In genomic region chr11:32433249-32434115, GRCh38 we compare ENCODE assay signal across 11 cellular contexts. TPM values are rescaled to one million over a fixed set of nuclear protein-coding genes. Genes with fewer than 3 reads are reported as not detected.
DNase-seq lines count a peak whose midpoint lies in the region; ATAC-seq and TF ChIP-seq lines count a peak whose summit lies in the region.
"Had no signal": no experiment of that assay in that cellular context is flagged by ENCODE, and none has a peak within 500 bp of the region (broad histone marks: within the 10 kb centered on the region; RNA-seq: fewer than 3 reads in every experiment).

No MANE protein-coding gene starts in this region.

- POLR2A ChIA-PET in IMR-90 (lab: Charles Lee; ENCODE audit: unreplicated experiment) = no interaction called here

- no peak overlapping the region for H4K5ac ChIP-seq in IMR-90 (ENCODE audit: low read depth, low read length)

- 3% methylated on average over 17 of the region's 54 CpGs; no CpG with 5 or more reads in 1 of the 2 experiments for WGBS in IMR-90 (ENCODE audit: extremely low coverage in 2 of 2, insufficient read length in 1 of 2), 2 experiments
- 6 to 11% (median 6%) methylated on average over 54 of the region's 54 CpGs for WGBS in psoas muscle, 3 donors

- no peak overlapping the region for H4K91ac ChIP-seq in IMR-90 (ENCODE audit: insufficient read depth, low read depth, low read length)

- H3K36me3 Mint-ChIP-seq in CD14-positive monocyte (peaks cover 3 to 7% of the 10 kb centered on the region in 2 donors), glutamatergic neuron (ENCODE audit: unreplicated experiment) (no peaks in the 10 kb centered on the region)

- dilution Hi-C loops in IMR-90 (cut with HindIII; ENCODE audit: low sequenced_read_pairs, unreplicated experiment) = no loop called here

- H2BK120ac ChIP-seq in IMR-90 (ENCODE audit: low read depth, low read length) = no peak overlapping the region

- H3K4me3 ChIP-seq in IMR-90 (ENCODE audit: insufficient read depth, low read depth, low read length) = peak overlapping the region; percentile 13; the same call in 1 of the 2 replicates
- H3K4me3 ChIP-seq in psoas muscle = peak overlapping the region; percentile 51
- H3K4me3 ChIP-seq: SJSA1 had no signal

- no peak overlapping the region for H4K8ac ChIP-seq in IMR-90 (ENCODE audit: low read depth in 2 of 2, low read length in 2 of 2)

- no peak overlapping the region for H3K9ac ChIP-seq in IMR-90 (ENCODE audit: low read depth, low read length)

- H2BK5ac ChIP-seq in IMR-90 (ENCODE audit: low read depth, low read length, poor library complexity, severe bottlenecking) = no peak overlapping the region

- H3K4me2 ChIP-seq in IMR-90 (ENCODE audit: low read depth, low read length) = peak overlapping the region; percentile 59; the same call in 1 of the 2 replicates

- H3K23ac ChIP-seq in IMR-90 (ENCODE audit: low read depth, low read length) = no peak overlapping the region

- TF ChIP-seq POLR2A in IMR-90 (IDR thresholded peaks at IDR 0.05; ENCODE audit: low read depth, low read length) (no peak), erythroblast (IDR thresholded peaks at IDR 0.05; ENCODE audit: low read length) (no peak)

- H3K36me3 ChIP-seq in IMR-90 (ENCODE audit: control insufficient read depth, insufficient read depth, low read length) = no peaks in the 10 kb centered on the region
- H3K36me3 ChIP-seq in psoas muscle (ENCODE audit: insufficient read depth in 1 of 2, low read depth in 1 of 2) = no peaks in the 10 kb centered on the region
- H3K36me3 ChIP-seq: SJSA1 had no signal

- H3K27ac ChIP-seq in IMR-90 (ENCODE audit: insufficient read depth, low read length) (no peak overlapping the region), psoas muscle (no peak overlapping the region)
- H3K27ac ChIP-seq: SJSA1 had no signal

- H2BK20ac ChIP-seq in IMR-90 (ENCODE audit: low read depth, low read length) = no peak overlapping the region

- peaks cover 90 to 99% (median 95%) of the 10 kb centered on the region in 3 donors for H3K27me3 Mint-ChIP-seq in CD14-positive monocyte (ENCODE audit: low read depth in 3 of 3)
- H3K27me3 Mint-ChIP-seq in glutamatergic neuron (ENCODE audit: unreplicated experiment) = peaks cover 47% of the 10 kb centered on the region

- H3K9me3 ChIP-seq in IMR-90 (ENCODE audit: control insufficient read depth, insufficient read depth, low read length) = peaks cover 11% of the 10 kb centered on the region
- no peaks in the 10 kb centered on the region for H3K9me3 ChIP-seq in psoas muscle
- H3K9me3 ChIP-seq: SJSA1 had no signal

- no peak overlapping the region for H2BK15ac ChIP-seq in IMR-90 (ENCODE audit: low read depth, low read length)

- no peaks in the 10 kb centered on the region; the same call in 1 of the 2 replicates for H3K9me1 ChIP-seq in IMR-90 (ENCODE audit: insufficient read depth, low read length)

- H3K9me3 Mint-ChIP-seq in CD14-positive monocyte = peaks cover 0 to 30% (median 20%) of the 10 kb centered on the region in 7 donors
- H3K9me3 Mint-ChIP-seq in glutamatergic neuron (ENCODE audit: unreplicated experiment) = peaks cover 20% of the 10 kb centered on the region

- in situ Hi-C loops in IMR-90 (cut with MboI; ENCODE audit: low sequenced_read_pairs) = no loop called here

- H3K27me3 ChIP-seq in IMR-90 (ENCODE audit: control insufficient read depth, insufficient read depth, low read length) (peaks cover 95% of the 10 kb centered on the region), psoas muscle (ENCODE audit: insufficient read depth in 3 of 3, low read length in 2 of 3) (peaks cover 4 to 97% (median 55%) of the 10 kb centered on the region in 3 donors)

- H3K4ac ChIP-seq in IMR-90 (ENCODE audit: low read depth, low read length) = no peak overlapping the region

- H4K20me1 ChIP-seq in IMR-90 (ENCODE audit: insufficient read depth, low read length) = no peaks in the 10 kb centered on the region; the same call in 1 of the 2 replicates

- BruUV-seq in IMR-90 (replicated peaks; lab: Mats Ljungman, UMichigan) = no TSS peak

- no peak overlapping the region for H3K18ac ChIP-seq in IMR-90 (ENCODE audit: low read depth, low read length)

- no peak overlapping the region for H3K56ac ChIP-seq in IMR-90 (ENCODE audit: extremely low read depth, insufficient read depth, low read length)

- no peaks in the 10 kb centered on the region for H3K79me1 ChIP-seq in IMR-90 (ENCODE audit: low read depth in 1 of 2, low read length in 2 of 2)

- H2AFZ ChIP-seq in IMR-90 (replicated peaks; ENCODE audit: low read length, poor library complexity) = peak overlapping the region; percentile 18

- no peak overlapping the region for H2AK5ac ChIP-seq in IMR-90 (ENCODE audit: low read depth, low read length)

- CTCF ChIA-PET in IMR-90 (lab: Yijun Ruan, JAX) = no interaction called here

- no peak for TF ChIP-seq RAD21 in IMR-90 (IDR thresholded peaks at IDR 0.05; ENCODE audit: low read length)

- no peaks in the 10 kb centered on the region for H3K4me1 ChIP-seq in IMR-90 (ENCODE audit: control insufficient read depth, insufficient read depth, low read length)
- no peaks in the 10 kb centered on the region for H3K4me1 ChIP-seq in psoas muscle
- H3K4me1 ChIP-seq: SJSA1 had no signal

- H3K4me1 Mint-ChIP-seq in CD14-positive monocyte = peaks cover 51% of the 10 kb centered on the region
- H3K4me1 Mint-ChIP-seq in glutamatergic neuron (ENCODE audit: low read depth, unreplicated experiment) = peaks cover 7% of the 10 kb centered on the region

- no peak overlapping the region for H2AK9ac ChIP-seq in IMR-90 (replicated peaks; ENCODE audit: low read depth, low read length, poor library complexity)

- ATAC-seq in IMR-90 (ENCODE audit: low read depth) (no peak), psoas muscle (no peak)

- H3K27ac Mint-ChIP-seq in CD14-positive monocyte = no peak overlapping the region
- no peak overlapping the region for H3K27ac Mint-ChIP-seq in glutamatergic neuron (ENCODE audit: unreplicated experiment)

- intact Hi-C loops in CD14-positive monocyte (cut with micrococcal nuclease) (no loop called here), IMR-90 (cut with micrococcal nuclease) (no loop called here), psoas muscle (cut with DNase I) (no loop called here)

- DNase-seq in CD14-positive monocyte (ENCODE audit: low spot score) (no peak), IMR-90 (no peak), erythroblast (lab: John Stamatoyannopoulos, UW) (peak; percentile 18 to 27), psoas muscle (no peak), SIG-M5 treated with dmso at 0.1 percent for 504 hours (lab: John Stamatoyannopoulos, UW; ENCODE audit: unreplicated experiment) (no peak), glutamatergic neuron (no peak)
- no peak for DNase-seq in stimulated activated CD4-positive, alpha-beta T cell treated with anti-CD3 and anti-CD28 coated beads, Interleukin-4, amount 100 ng/mL, for 1 hour
- no peak for DNase-seq in activated T-cell treated with anti-CD3 and anti-CD28 coated beads, Interleukin-2, amount 50 U/mL, for 48 hours
- DNase-seq: caudate nucleus, DND-41 had no signal

- H3K4me3 Mint-ChIP-seq in CD14-positive monocyte (peak overlapping the region; percentile 2 to 73), glutamatergic neuron (ENCODE audit: unreplicated experiment) (no peak overlapping the region)

- TF ChIP-seq CTCF in CD14-positive monocyte (IDR thresholded peaks at IDR 0.05) = no peak
- no peak for TF ChIP-seq CTCF in IMR-90 (conservative IDR thresholded peaks at IDR 0.05; ENCODE audit: low read depth, low read length)
- no peak for TF ChIP-seq CTCF in psoas muscle (IDR thresholded peaks at IDR 0.05)
- TF ChIP-seq CTCF in glutamatergic neuron (IDR thresholded peaks at IDR 0.05; ENCODE audit: partially characterized antibody, unreplicated experiment) = no peak

- H3K14ac ChIP-seq in IMR-90 (replicated peaks; ENCODE audit: low read depth, low read length) = no peak overlapping the region

TF ChIP-seq in IMR-90, 13 proteins besides CTCF, POLR2A, EP300 and RAD21:
- TF ChIP-seq CHD1 (IDR thresholded peaks at IDR 0.05; ENCODE audit: low read depth, low read length) (no peak), FOS (IDR thresholded peaks at IDR 0.05; ENCODE audit: low read depth, low read length) (no peak), SMC3 (IDR thresholded peaks at IDR 0.05; ENCODE audit: low read depth, low read length) (no peak)
- TF ChIP-seq, protein P1, sequence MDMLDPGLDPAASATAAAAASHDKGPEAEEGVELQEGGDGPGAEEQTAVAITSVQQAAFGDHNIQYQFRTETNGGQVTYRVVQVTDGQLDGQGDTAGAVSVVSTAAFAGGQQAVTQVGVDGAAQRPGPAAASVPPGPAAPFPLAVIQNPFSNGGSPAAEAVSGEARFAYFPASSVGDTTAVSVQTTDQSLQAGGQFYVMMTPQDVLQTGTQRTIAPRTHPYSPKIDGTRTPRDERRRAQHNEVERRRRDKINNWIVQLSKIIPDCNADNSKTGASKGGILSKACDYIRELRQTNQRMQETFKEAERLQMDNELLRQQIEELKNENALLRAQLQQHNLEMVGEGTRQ (IDR thresholded peaks at IDR 0.05; ENCODE audit: low read depth, low read length) = no peak

RNA-seq across cellular contexts. Expression of gene WT1, which starts 1.9 kb away (rescaled TPM):
- polyA plus RNA-seq in CD14-positive monocyte (not detected), IMR-90 (2012; rRNA removed) (not detected in 2 replicates), psoas muscle (under 1 TPM in 1 of 3 donors, not detected in 2; 0.03 TPM)
- total RNA-seq in IMR-90 (2012; rRNA removed) (not detected in 2 replicates), psoas muscle (1 to 10 TPM in 1 of 4 donors, under 1 TPM in 3; 0.17 to 1.5 (median 0.31) TPM), glutamatergic neuron (ENCODE audit: unreplicated experiment) (not detected)
- not detected in 2 replicates for polyA plus RNA-seq in IMR-90 (2012; cell fraction: cytosol; rRNA removed)
- not detected in 2 replicates for polyA plus RNA-seq in IMR-90 (2012; cell fraction: nucleus; rRNA removed; ENCODE audit: low replicate concordance)
- total RNA-seq: SJSA1 had no signal

Comparison
In these comparisons a context has a peak if more than half of its experiments do, and no peak if none do; other contexts are left out.
1. DNase-seq: peak in erythroblast (2 of 2); none in CD14-positive monocyte (single experiment), IMR-90 (single experiment), psoas muscle (0 of 2), SIG-M5 treated with dmso at 0.1 percent for 504 hours (single experiment), stimulated activated CD4-positive, alpha-beta T cell treated with anti-CD3 and anti-CD28 coated beads, Interleukin-4, amount 100 ng/mL, for 1 hour (single experiment), activated T-cell treated with anti-CD3 and anti-CD28 coated beads, Interleukin-2, amount 50 U/mL, for 48 hours (0 of 2) and glutamatergic neuron (single experiment).